Comparison of ENCODE assay signal across 15 cellular contexts in the genomic region with DNA sequence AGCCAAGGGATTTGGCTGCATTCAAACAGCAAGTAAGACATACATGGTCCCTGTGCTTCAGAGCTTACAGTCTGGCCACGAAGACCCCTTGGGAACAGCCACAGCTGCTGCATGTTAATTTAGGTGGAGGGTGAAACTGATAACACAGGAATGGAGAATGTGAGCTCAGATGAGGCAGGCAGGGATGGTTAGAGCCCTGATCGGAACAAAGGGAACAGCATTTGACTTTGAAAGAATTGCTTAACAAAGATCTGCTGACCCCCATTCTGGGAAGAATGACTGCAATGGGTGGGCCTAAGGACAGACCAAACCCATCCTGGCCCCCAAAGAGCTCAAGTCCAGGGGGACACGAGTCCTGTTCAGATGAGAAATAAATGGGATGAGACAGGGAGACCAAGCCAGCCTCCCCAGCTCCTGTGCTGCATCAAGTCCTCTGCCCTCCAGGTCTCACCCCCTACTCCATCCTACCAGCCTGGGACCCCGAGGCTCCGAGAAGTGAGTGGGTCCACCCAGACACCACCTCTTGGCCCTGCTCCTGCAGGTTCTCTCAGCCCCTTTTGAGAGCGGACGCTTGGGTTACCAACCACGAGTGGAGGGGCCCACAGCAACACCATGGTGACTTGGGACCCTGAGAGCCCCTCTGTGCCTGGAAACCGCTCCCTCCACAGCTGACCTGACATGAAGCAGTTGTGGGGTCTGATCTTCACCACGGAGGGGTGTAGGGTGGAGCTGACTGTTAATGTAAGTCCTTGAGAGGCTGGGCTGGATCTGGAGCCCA.
"Had no signal": no experiment of that assay in that cellular context is flagged by ENCODE, and none has a peak within 500 bp of the region (broad histone marks: within the 10 kb centered on the region; RNA-seq: fewer than 3 reads in every experiment).

No MANE protein-coding gene starts in this region.

- H3K9me3 Mint-ChIP-seq: activated naive CD4-positive, alpha-beta T cell treated with anti-CD3 and anti-CD28 coated beads, Interleukin-2, amount 50 U/mL, for 24 hours; stimulated activated naive CD8-positive, alpha-beta T cell treated with anti-CD3 and anti-CD28 coated beads, Interleukin-15, Interleukin-2, amounts not matched to agents 100 ng/mL and 50 ng/mL, for 24 hours had no signal

- H3K27ac Mint-ChIP-seq: activated naive CD4-positive, alpha-beta T cell treated with anti-CD3 and anti-CD28 coated beads, Interleukin-2, amount 50 U/mL, for 24 hours; nephron progenitor cell; progenitor cell of endocrine pancreas; stimulated activated naive CD8-positive, alpha-beta T cell treated with anti-CD3 and anti-CD28 coated beads, Interleukin-15, Interleukin-2, amounts not matched to agents 100 ng/mL and 50 ng/mL, for 24 hours; type B pancreatic cell had no signal

- H3K36me3 Mint-ChIP-seq: activated naive CD4-positive, alpha-beta T cell treated with anti-CD3 and anti-CD28 coated beads, Interleukin-2, amount 50 U/mL, for 24 hours; type B pancreatic cell had no signal

- FAIRE-seq: colon, keratinocyte had no signal

- DNase-seq: activated CD4-positive, alpha-beta T cell treated with anti-CD3 and anti-CD28 coated beads, Interleukin-2, amount 50 U/mL, for 48 hours; activated gamma-delta T cell; erythroblast; foreskin melanocyte; nephron progenitor cell; stimulated activated CD4-positive, alpha-beta T cell treated with anti-CD3 and anti-CD28 coated beads, Interleukin-2, amount 100 ng/mL, for 24 hours; T-helper 2 cell had no signal

- H3K4me1 Mint-ChIP-seq: activated naive CD4-positive, alpha-beta T cell treated with anti-CD3 and anti-CD28 coated beads, Interleukin-2, amount 50 U/mL, for 24 hours had no signal

- H3K4me3 ChIP-seq: lung had no signal

- ATAC-seq: left lobe of liver had no signal

- H3K4me3 Mint-ChIP-seq: activated naive CD4-positive, alpha-beta T cell treated with anti-CD3 and anti-CD28 coated beads, Interleukin-2, amount 50 U/mL, for 24 hours; nephron progenitor cell; stimulated activated naive CD8-positive, alpha-beta T cell treated with anti-CD3 and anti-CD28 coated beads, Interleukin-15, Interleukin-2, amounts not matched to agents 100 ng/mL and 50 ng/mL, for 24 hours; type B pancreatic cell had no signal
